In genomic region chr4:145176641-145177432, GRCh38 we compare ENCODE assay signal across 9 cellular contexts. TPM values are rescaled to one million over a fixed set of nuclear protein-coding genes. Genes with fewer than 3 reads are reported as not detected.
DNase-seq lines count a peak whose midpoint lies in the region; TF ChIP-seq lines count a peak whose summit lies in the region.
"Had no signal": no experiment of that assay in that cellular context is flagged by ENCODE, and none has a peak within 500 bp of the region (broad histone marks: within the 10 kb centered on the region; RNA-seq: fewer than 3 reads in every experiment).

No MANE protein-coding gene starts in this region.

- peaks cover 77% of the 10 kb centered on the region for H3K79me2 ChIP-seq in GM23248 (ENCODE audit: insufficient read depth)

- H3K4me2 ChIP-seq in GM23248 (ENCODE audit: unreplicated experiment), result peak overlapping the region; percentile 98

- in situ Hi-C loops in GM23248 (cut with MboI), result no loop called here
- in situ Hi-C loops in GM13976 (cut with MboI; ENCODE audit: low sequenced_read_pairs, unreplicated experiment), result no loop called here

- H3K9me3 ChIP-seq in GM23248 (ENCODE audit: low read depth) (no peaks in the 10 kb centered on the region), WERI-Rb-1 (ENCODE audit: severe bottlenecking) (no peaks in the 10 kb centered on the region)

- H4K20me1 ChIP-seq in GM23248 (ENCODE audit: insufficient read depth), result 0 out of 2 replicates have a peak, but pooled peaks cover 4% of the 10 kb centered on the region

- H3K27ac ChIP-seq in GM23248 (peak overlapping the region; percentile 89), WERI-Rb-1 (no peak overlapping the region)

- DNase-seq in GM23248 (peak; percentile 27), OCI-M1 (lab: John Stamatoyannopoulos, UW) (peak; percentile 37), epithelial cell of esophagus (ENCODE audit: low read depth) (peak; percentile 34), renal cortical epithelial cell (ENCODE audit: low read depth) (peak; percentile 33), anterior cingulate cortex (lab: John Stamatoyannopoulos, UW) (no peak), GM13976 (ENCODE audit: low spot score) (no peak), WERI-Rb-1 (no peak), cortex of kidney (lab: John Stamatoyannopoulos, UW) (no peak)
- DNase-seq: SHP77 had no signal

- H3K4me3 ChIP-seq in GM23248 (peak overlapping the region; percentile 87), epithelial cell of esophagus (ENCODE audit: low read length) (peak overlapping the region; percentile 57), WERI-Rb-1 (ENCODE audit: low read depth, low read length) (no peak overlapping the region)

- H2AFZ ChIP-seq in GM23248, result no peak overlapping the region

- H3F3A ChIP-seq in GM23248 (ENCODE audit: insufficient read depth), result peaks cover 30% of the 10 kb centered on the region

- no peaks in the 10 kb centered on the region for H3K9me2 ChIP-seq in GM23248 (ENCODE audit: insufficient read depth)

- peak overlapping the region; percentile 91 for H3K9ac ChIP-seq in GM23248

- no peaks in the 10 kb centered on the region for H3K36me3 ChIP-seq in GM23248 (ENCODE audit: low read depth)
- H3K36me3 ChIP-seq in WERI-Rb-1, result peaks cover 41% of the 10 kb centered on the region

- H3K4me1 ChIP-seq in GM23248 (ENCODE audit: insufficient read depth), result peaks cover 20% of the 10 kb centered on the region

- TF ChIP-seq CTCF in epithelial cell of esophagus (IDR thresholded peaks at IDR 0.05; ENCODE audit: insufficient read depth, low read depth, low read length, missing control alignments), result no peak
- TF ChIP-seq CTCF in GM13976 (IDR thresholded peaks at IDR 0.05; ENCODE audit: borderline replicate concordance, control extremely low read depth, extremely low read depth, insufficient read depth, missing control alignments), result no peak
- no peak for TF ChIP-seq CTCF in WERI-Rb-1 (IDR thresholded peaks at IDR 0.05; ENCODE audit: low read depth, low read length)

- H3K27me3 ChIP-seq in GM23248 (replicated peaks; ENCODE audit: insufficient read depth), result no peaks in the 10 kb centered on the region
- no peaks in the 10 kb centered on the region for H3K27me3 ChIP-seq in WERI-Rb-1 (ENCODE audit: insufficient read depth, low read depth, severe bottlenecking)

- 73 to 74% methylated on average over 9 of the region's 9 CpGs for WGBS in GM23248 (ENCODE audit: low coverage in 1 of 2, low lambda C conversion rate in 2 of 2, missing lambda C conversion rate in 2 of 2), 2 experiments

RNA-seq across cellular contexts. Expression of gene OTUD4, which starts 3.6 kb away (rescaled TPM):
- 16.1 and 28.2 TPM in 2 replicates for total RNA-seq in GM23248 (2014; rRNA removed; shearing (Covaris generic))
- 11.6 and 15.7 TPM in 2 replicates for polyA plus RNA-seq in GM23248 (2016; fragmentation: Nextera tagmentation; extraction: Ambion mirVana)
- 28.5 and 48.2 TPM in 2 replicates for total RNA-seq in renal cortical epithelial cell

Comparison
In these comparisons a context has a peak if more than half of its experiments do, and no peak if none do; other contexts are left out.
1. DNase-seq: peak in GM23248 (single experiment), OCI-M1 (single experiment), epithelial cell of esophagus (single experiment) and renal cortical epithelial cell (single experiment); none in anterior cingulate cortex (0 of 58), GM13976 (single experiment), WERI-Rb-1 (single experiment) and cortex of kidney (single experiment).